ENCODE assay signal across 1 cellular context in the genomic region with DNA sequence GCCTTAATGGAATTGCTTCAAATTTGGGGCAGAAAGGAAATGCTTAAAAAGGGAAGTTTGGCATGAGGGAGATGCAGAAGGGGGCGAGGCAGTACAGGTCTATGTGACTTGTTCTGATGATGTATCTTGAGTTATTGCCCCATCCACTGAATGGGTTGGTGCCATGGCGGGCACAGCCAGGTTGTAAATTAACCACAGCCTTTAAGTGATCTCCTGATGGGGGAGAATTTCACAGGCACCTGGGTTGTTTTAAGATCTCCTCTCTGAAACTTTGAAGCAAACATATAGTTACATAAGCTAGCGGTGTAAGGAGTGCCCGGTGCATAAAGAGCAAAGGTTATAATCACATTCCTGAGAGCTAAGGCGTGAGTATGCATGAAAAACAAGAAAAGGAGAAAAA.
TF ChIP-seq lines count a peak whose summit lies in the region.

No MANE protein-coding gene starts in this region.

TF ChIP-seq in HepG2, 621 proteins besides CTCF, POLR2A, EP300 and RAD21:
- TF ChIP-seq, protein P1, sequence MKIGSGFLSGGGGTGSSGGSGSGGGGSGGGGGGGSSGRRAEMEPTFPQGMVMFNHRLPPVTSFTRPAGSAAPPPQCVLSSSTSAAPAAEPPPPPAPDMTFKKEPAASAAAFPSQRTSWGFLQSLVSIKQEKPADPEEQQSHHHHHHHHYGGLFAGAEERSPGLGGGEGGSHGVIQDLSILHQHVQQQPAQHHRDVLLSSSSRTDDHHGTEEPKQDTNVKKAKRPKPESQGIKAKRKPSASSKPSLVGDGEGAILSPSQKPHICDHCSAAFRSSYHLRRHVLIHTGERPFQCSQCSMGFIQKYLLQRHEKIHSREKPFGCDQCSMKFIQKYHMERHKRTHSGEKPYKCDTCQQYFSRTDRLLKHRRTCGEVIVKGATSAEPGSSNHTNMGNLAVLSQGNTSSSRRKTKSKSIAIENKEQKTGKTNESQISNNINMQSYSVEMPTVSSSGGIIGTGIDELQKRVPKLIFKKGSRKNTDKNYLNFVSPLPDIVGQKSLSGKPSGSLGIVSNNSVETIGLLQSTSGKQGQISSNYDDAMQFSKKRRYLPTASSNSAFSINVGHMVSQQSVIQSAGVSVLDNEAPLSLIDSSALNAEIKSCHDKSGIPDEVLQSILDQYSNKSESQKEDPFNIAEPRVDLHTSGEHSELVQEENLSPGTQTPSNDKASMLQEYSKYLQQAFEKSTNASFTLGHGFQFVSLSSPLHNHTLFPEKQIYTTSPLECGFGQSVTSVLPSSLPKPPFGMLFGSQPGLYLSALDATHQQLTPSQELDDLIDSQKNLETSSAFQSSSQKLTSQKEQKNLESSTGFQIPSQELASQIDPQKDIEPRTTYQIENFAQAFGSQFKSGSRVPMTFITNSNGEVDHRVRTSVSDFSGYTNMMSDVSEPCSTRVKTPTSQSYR (CRISPR knock-in tag; IDR thresholded peaks at IDR 0.05; ENCODE audit: borderline replicate concordance), result no peak
- peak; percentile 13; the same call in 1 of the 2 replicates for TF ChIP-seq CREB1 (IDR thresholded peaks at IDR 0.05)
- TF ChIP-seq CREB1 (CRISPR knock-in tag; IDR thresholded peaks at IDR 0.05), result no peak
- no peak for TF ChIP-seq ZNF296 (CRISPR knock-in tag; conservative IDR thresholded peaks at IDR 0.05)
- TF ChIP-seq, protein P2, sequence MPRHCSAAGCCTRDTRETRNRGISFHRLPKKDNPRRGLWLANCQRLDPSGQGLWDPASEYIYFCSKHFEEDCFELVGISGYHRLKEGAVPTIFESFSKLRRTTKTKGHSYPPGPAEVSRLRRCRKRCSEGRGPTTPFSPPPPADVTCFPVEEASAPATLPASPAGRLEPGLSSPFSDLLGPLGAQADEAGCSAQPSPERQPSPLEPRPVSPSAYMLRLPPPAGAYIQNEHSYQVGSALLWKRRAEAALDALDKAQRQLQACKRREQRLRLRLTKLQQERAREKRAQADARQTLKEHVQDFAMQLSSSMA (CRISPR knock-in tag; IDR thresholded peaks at IDR 0.05), result no peak
